In the genomic region with DNA sequence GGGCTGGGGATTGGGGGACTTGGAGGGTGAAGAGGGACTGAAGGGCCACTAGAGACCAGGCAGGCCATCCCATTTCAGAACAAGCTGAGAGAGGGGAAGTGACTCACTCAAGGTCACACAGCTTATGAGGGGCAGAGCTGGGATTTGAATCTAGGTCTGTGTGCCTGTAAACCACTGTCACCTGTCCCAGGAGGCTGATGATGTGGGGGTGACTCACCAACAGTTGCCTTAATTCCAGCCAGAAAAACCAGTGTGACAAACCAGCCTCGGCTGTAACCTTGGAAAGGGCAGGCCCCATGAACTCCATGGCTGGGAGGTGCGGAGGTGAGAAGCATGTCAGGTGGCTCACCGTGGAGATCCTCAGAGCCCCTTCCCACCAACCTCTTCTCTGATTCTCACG, we compare ENCODE assay signal across 5 cellular contexts. TPM values are rescaled to one million over a fixed set of nuclear protein-coding genes. Genes with fewer than 3 reads are reported as not detected.
"Had no signal": no experiment of that assay in that cellular context is flagged by ENCODE, and none has a peak within 500 bp of the region (broad histone marks: within the 10 kb centered on the region; RNA-seq: fewer than 3 reads in every experiment).

No MANE protein-coding gene starts in this region.

RNA-seq across cellular contexts. Expression of gene KCNJ18, which starts 1.6 kb away (rescaled TPM):
- total RNA-seq: MCF 10A; Right ventricle myocardium superior; RPMI7951; SJSA1; T-helper 1 cell treated with Interleukin-12 subunit alpha and Interleukin-12 subunit beta and Interleukin-4 antibody, amounts not matched to agents 30 ng/mL and 1 ng/mL, for 36 hours had no signal
